ENCODE assay signal across 20 cellular contexts in the genomic region with DNA sequence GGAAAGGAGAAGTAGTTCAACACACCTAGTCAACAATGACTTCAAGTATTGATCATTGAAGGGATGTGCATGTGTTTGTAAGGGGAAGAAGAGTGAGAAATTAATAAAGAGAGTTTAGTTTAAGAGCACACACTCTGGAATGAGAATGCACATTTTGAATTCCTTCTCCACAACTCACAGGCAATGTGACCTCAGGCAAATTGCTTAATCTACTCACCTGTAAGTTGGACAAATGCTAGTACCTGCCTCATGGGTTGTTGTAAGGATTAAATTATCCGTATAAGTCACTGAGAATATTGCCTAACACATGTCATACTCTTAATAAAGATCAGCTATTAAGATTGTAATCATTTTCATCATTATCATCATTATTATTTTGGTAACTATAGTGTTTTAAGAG.
"Had no signal": no experiment of that assay in that cellular context is flagged by ENCODE, and none has a peak within 500 bp of the region (broad histone marks: within the 10 kb centered on the region; RNA-seq: fewer than 3 reads in every experiment).

No MANE protein-coding gene starts in this region.

- FAIRE-seq: endometrium, frontal cortex, small intestine had no signal

- DNase-seq: cortex of kidney; effector memory CD4-positive, alpha-beta T cell; erythroblast; heart left ventricle; hippocampal formation; kidney glomerular epithelial cell; mucosa of descending colon; naive thymus-derived CD8-positive, alpha-beta T cell; posterior cingulate gyrus; right cardiac atrium; small intestine; stimulated activated CD4-positive, alpha-beta T cell treated with anti-CD3 and anti-CD28 coated beads, Interleukin-12 subunit alpha, Interleukin-12 subunit beta, amount 100 ng/mL, for 4 hours; stimulated activated naive CD4-positive, alpha-beta T cell; stomach; substantia nigra; transverse colon had no signal

- H3K27me3 ChIP-seq: heart left ventricle, stomach, transverse colon had no signal

- H3K36me3 ChIP-seq: heart left ventricle, stomach, thoracic aorta, transverse colon had no signal

- H3K27ac ChIP-seq: heart left ventricle, stomach, thoracic aorta, transverse colon had no signal

- ATAC-seq: heart left ventricle; left lobe of liver; mucosa of descending colon; naive thymus-derived CD8-positive, alpha-beta T cell; right cardiac atrium had no signal

- H3K9me3 ChIP-seq: heart left ventricle, mucosa of descending colon, stomach, thoracic aorta, transverse colon had no signal

- H3K4me1 ChIP-seq: heart left ventricle, stomach, transverse colon had no signal

- H3K4me3 ChIP-seq: heart left ventricle, mucosa of descending colon, stomach, thoracic aorta, transverse colon had no signal
